In the genomic region with DNA sequence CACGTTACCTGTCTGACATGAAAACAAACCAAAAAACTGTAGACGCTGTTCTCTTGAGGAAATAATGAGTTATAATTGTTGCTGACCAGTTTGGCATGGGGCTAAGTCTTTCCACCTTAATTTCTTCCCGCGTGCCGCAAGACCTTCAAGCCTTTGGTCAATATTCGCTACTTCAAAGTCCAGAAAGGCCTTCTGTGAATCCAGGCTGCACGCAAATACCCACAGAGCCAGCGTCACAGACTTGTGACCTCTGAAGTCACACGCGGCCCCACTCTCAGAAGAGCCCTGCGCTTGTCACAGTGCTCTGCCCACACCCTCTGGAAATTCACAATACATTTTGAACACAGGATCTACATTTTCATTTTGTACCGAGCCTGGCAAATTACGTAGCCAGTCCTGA, we compare ENCODE assay signal across 26 cellular contexts.
"Had no signal": no experiment of that assay in that cellular context is flagged by ENCODE, and none has a peak within 500 bp of the region (broad histone marks: within the 10 kb centered on the region; RNA-seq: fewer than 3 reads in every experiment).

No MANE protein-coding gene starts in this region.

- H3K4me1 ChIP-seq: lower lobe of right lung, parathyroid adenoma, right atrium auricular region, suprapubic skin, uterus had no signal

- H3K36me3 Mint-ChIP-seq: naive thymus-derived CD8-positive, alpha-beta T cell; stimulated activated naive B cell treated with anti-CD40 and anti-IgM and Interleukin-4, amounts not matched to agents 10 μg/mL and 1 μg/mL and 100 μg/mL, for 72 hours; type B pancreatic cell had no signal

- H2AFZ ChIP-seq: hepatocyte, parathyroid adenoma had no signal

- H3K27me3 Mint-ChIP-seq: type B pancreatic cell had no signal

- H3K36me3 ChIP-seq: heart right ventricle, lower lobe of right lung, right atrium auricular region, stomach, suprapubic skin, thoracic aorta, tibial artery, uterus had no signal

- H3K27me3 ChIP-seq: hepatocyte, stomach, suprapubic skin, tibial artery, uterus had no signal

- H3K27ac ChIP-seq: heart right ventricle, lower lobe of right lung, parathyroid adenoma, right atrium auricular region, skin epidermis, stomach, suprapubic skin, thoracic aorta, tibial artery, uterus had no signal

- DNase-seq: heart right ventricle; islet precursor cell; left ventricle myocardium superior; lower lobe of right lung; mammary epithelial cell; mesenchymal stem cell; naive thymus-derived CD8-positive, alpha-beta T cell; nucleus accumbens; stimulated activated CD4-positive, alpha-beta T cell treated with anti-CD3 and anti-CD28 coated beads, Interleukin-12 subunit alpha, Interleukin-12 subunit beta, amount 100 ng/mL, for 4 hours; stimulated activated CD4-positive, alpha-beta T cell treated with anti-CD3 and anti-CD28 coated beads, Interleukin-15, amount 100 ng/mL, for 24 hours; stimulated activated CD4-positive, alpha-beta T cell treated with anti-CD3 and anti-CD28 coated beads, Interleukin-2, amount 100 ng/mL, for 24 hours; stimulated activated CD4-positive, alpha-beta T cell treated with anti-CD3 and anti-CD28 coated beads, Interleukin-4, amount 100 ng/mL, for 1 hour; stimulated activated naive B cell treated with anti-CD40 and anti-IgM and Interleukin-4, amounts not matched to agents 10 μg/mL and 1 μg/mL and 100 μg/mL, for 72 hours; stimulated activated naive CD8-positive, alpha-beta T cell treated with anti-CD3 and anti-CD28 coated beads, Interleukin-15, Interleukin-2, amounts not matched to agents 100 U/mL and 50 U/mL, for 24 hours; stomach; tibial artery; uterus had no signal

- H3K4me3 Mint-ChIP-seq: naive thymus-derived CD8-positive, alpha-beta T cell; nephron; neural crest cell; stimulated activated naive B cell treated with anti-CD40 and anti-IgM and Interleukin-4, amounts not matched to agents 10 μg/mL and 1 μg/mL and 100 μg/mL, for 72 hours; type B pancreatic cell had no signal

- H3K4me3 ChIP-seq: heart right ventricle, hepatocyte, lower lobe of right lung, right atrium auricular region, skin epidermis, stomach, suprapubic skin, thoracic aorta, tibial artery, uterus had no signal

- H3K27ac Mint-ChIP-seq: nephron; stimulated activated naive B cell treated with anti-CD40 and anti-IgM and Interleukin-4, amounts not matched to agents 10 μg/mL and 1 μg/mL and 100 μg/mL, for 72 hours; type B pancreatic cell had no signal

- H3K4me1 Mint-ChIP-seq: nephron had no signal

- H3K9ac ChIP-seq: parathyroid adenoma had no signal

- H3K9me3 ChIP-seq: heart right ventricle, lower lobe of right lung, right atrium auricular region, stomach, suprapubic skin, thoracic aorta, tibial artery, uterus had no signal

- H3K4me2 ChIP-seq: hepatocyte had no signal

- H3K79me2 ChIP-seq: hepatocyte, parathyroid adenoma had no signal

- H3K9me3 Mint-ChIP-seq: naive thymus-derived CD8-positive, alpha-beta T cell; nephron; neural crest cell; stimulated activated naive B cell treated with anti-CD40 and anti-IgM and Interleukin-4, amounts not matched to agents 10 μg/mL and 1 μg/mL and 100 μg/mL, for 72 hours; type B pancreatic cell had no signal
